Comparison of ENCODE assay signal across 21 cellular contexts in the genomic region with DNA sequence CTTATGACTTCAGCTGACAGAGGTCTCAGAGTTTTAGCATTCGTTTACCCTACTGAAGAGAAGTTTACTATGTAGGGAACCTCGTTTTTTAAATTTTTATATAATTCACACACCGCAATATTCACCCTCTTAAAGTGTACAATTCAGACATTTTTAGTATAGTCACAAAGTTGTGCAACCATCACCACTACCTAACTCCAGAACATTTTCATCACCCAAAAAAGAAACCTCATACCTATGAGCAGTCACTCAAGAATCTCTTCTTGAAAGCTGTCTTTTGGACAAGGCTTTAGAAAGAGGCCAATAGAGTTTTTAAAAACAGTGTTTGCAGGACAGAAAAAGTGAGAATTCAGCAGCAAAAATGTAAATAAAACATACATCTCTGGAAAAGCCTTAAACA.
DNase-seq lines count a peak whose midpoint lies in the region; ATAC-seq lines count a peak whose summit lies in the region.
"Had no signal": no experiment of that assay in that cellular context is flagged by ENCODE, and none has a peak within 500 bp of the region (broad histone marks: within the 10 kb centered on the region; RNA-seq: fewer than 3 reads in every experiment).

No MANE protein-coding gene starts in this region.

- DNase-seq in EH (ENCODE audit: low read depth) = peak; percentile 29
- DNase-seq in HCEC 1CT = peak; percentile 38
- DNase-seq in amniotic epithelial cell (ENCODE audit: low read depth) = peak; percentile 32
- DNase-seq in iris pigment epithelial cell (ENCODE audit: low read depth) = peak; percentile 56
- no peak for DNase-seq in NCI-H128 (lab: John Stamatoyannopoulos, UW; ENCODE audit: unreplicated experiment)
- DNase-seq: Caco-2; CD4-positive, alpha-beta memory T cell; DMS 273 treated with DMSO at 0.1 percent for 48 hours; DMS79 treated with DMSO at 0.1 percent for 48 hours; MV-4-11; NCI-H1417; NCI-H1694 treated with DMSO at 0.1 percent for 48 hours; NCI-H2081 treated with DMSO at 0.1 percent for 48 hours; NCI-H2171 treated with DMSO at 0.1 percent for 48 hours; NCI-H524 treated with DMSO at 0.1 percent for 48 hours; OCI-M1 had no signal

- no peak for ATAC-seq in HG03135 (IDR thresholded peaks at IDR 0.05; ENCODE audit: unreplicated experiment)
- no peak for ATAC-seq in HG02852 (IDR thresholded peaks at IDR 0.05; ENCODE audit: unreplicated experiment)
- ATAC-seq: GM12878, GM23338, Right ventricle myocardium inferior had no signal
